Comparison of ENCODE assay signal across 25 cellular contexts in genomic region chr22:46659791-46660186, GRCh38. TPM values are rescaled to one million over a fixed set of nuclear protein-coding genes. Genes with fewer than 3 reads are reported as not detected.
DNase-seq lines count a peak whose midpoint lies in the region; ATAC-seq, FAIRE-seq and TF ChIP-seq lines count a peak whose summit lies in the region.
"Had no signal": no experiment of that assay in that cellular context is flagged by ENCODE, and none has a peak within 500 bp of the region (broad histone marks: within the 10 kb centered on the region; RNA-seq: fewer than 3 reads in every experiment).

No MANE protein-coding gene starts in this region.

- no peak for TF ChIP-seq POLR2A in HepG2 (IDR thresholded peaks at IDR 0.05; ENCODE audit: insufficient read depth in 1 of 2, low read depth in 2 of 2, low read length in 2 of 2)

- peak overlapping the region in 2 of 11 experiments; percentile 29; a peak in 1 of 22 replicates for H3K9ac ChIP-seq in BLaER1 treated with 17β-estradiol and CSF1 and Interleukin-3, amounts not matched to agents 10 nM and 100 nM
- no peak overlapping the region for H3K9ac ChIP-seq in HepG2 (ENCODE audit: insufficient read depth, low read depth, low read length)

- no TSS peak for BruUV-seq in HepG2 (replicated peaks; lab: Mats Ljungman, UMichigan)

- FAIRE-seq in HepG2 (lab: Jason Lieb, UNC), result no peak
- no peak for FAIRE-seq in urothelium cell line (lab: Jason Lieb, UNC)
- FAIRE-seq: frontal cortex, pancreas had no signal

- intact Hi-C loops in HepG2 (cut with micrococcal nuclease; ENCODE audit: unreplicated experiment), result no loop called here

- no peaks in the 10 kb centered on the region for H3K79me2 ChIP-seq in HepG2 (ENCODE audit: insufficient read depth, low read length)

- H3K4me2 ChIP-seq in BLaER1 treated with 17β-estradiol and CSF1 and Interleukin-3, amounts not matched to agents 10 nM and 100 nM, result peak overlapping the region in 9 of 11 experiments; percentile 26 to 65 (median 46); a peak in 15 of 22 replicates
- no peak overlapping the region for H3K4me2 ChIP-seq in HepG2 (ENCODE audit: low read depth, low read length)

- 94% methylated on average over 9 of the region's 12 CpGs for WGBS in HepG2 (ENCODE audit: low lambda C conversion rate)

- H3K27me3 ChIP-seq in BLaER1 treated with 17β-estradiol and CSF1 and Interleukin-3, amounts not matched to agents 10 nM and 100 nM, result no peaks in the 10 kb centered on the region
- H3K27me3 ChIP-seq in HepG2 (ENCODE audit: control insufficient read depth in 1 of 2, insufficient read depth in 2 of 2, low read length in 2 of 2) (no peaks in the 10 kb centered on the region; a peak in 1 of 5 replicates), WERI-Rb-1 (ENCODE audit: insufficient read depth, low read depth, severe bottlenecking) (no peaks in the 10 kb centered on the region)
- H3K27me3 ChIP-seq: esophagus muscularis mucosa, pancreas, upper lobe of right lung had no signal

- POLR2A ChIA-PET in HepG2 (lab: Yijun Ruan, JAX), result no interaction called here

- TF ChIP-seq CTCF in VCaP (conservative IDR thresholded peaks at IDR 0.05) (no peak), HepG2 (CRISPR knock-in tag; IDR thresholded peaks at IDR 0.05) (no peak), WERI-Rb-1 (IDR thresholded peaks at IDR 0.05; ENCODE audit: low read depth, low read length) (no peak)

- CTCF ChIA-PET in HepG2 (lab: Yijun Ruan, JAX; ENCODE audit: low intra/inter-chr PET ratio, low total read pairs), result no interaction called here

- peaks cover 79 to 99% (median 91%) of the 10 kb centered on the region in 11 experiments for H4K20me1 ChIP-seq in BLaER1 treated with 17β-estradiol and CSF1 and Interleukin-3, amounts not matched to agents 10 nM and 100 nM
- H4K20me1 ChIP-seq in HepG2 (ENCODE audit: insufficient read depth, low read length), result no peaks in the 10 kb centered on the region; the same call in 1 of the 2 replicates

- TF ChIP-seq RAD21 in HepG2 (CRISPR knock-in tag; IDR thresholded peaks at IDR 0.05), result no peak

- H3K9me3 ChIP-seq in BLaER1 treated with 17β-estradiol and CSF1 and Interleukin-3, amounts not matched to agents 10 nM and 100 nM (replicated peaks in 1 of 11), result no peaks in the 10 kb centered on the region
- H3K9me3 ChIP-seq in HepG2 (ENCODE audit: low read length) (no peaks in the 10 kb centered on the region), WERI-Rb-1 (ENCODE audit: severe bottlenecking) (no peaks in the 10 kb centered on the region)
- H3K9me3 ChIP-seq: Caco-2, esophagus muscularis mucosa, HAP-1, pancreas, upper lobe of right lung had no signal

- H3K36me3 ChIP-seq in BLaER1 treated with 17β-estradiol and CSF1 and Interleukin-3, amounts not matched to agents 10 nM and 100 nM, result peaks cover 8 to 64% (median 36%) of the 10 kb centered on the region in 11 experiments
- H3K36me3 ChIP-seq in HepG2 (replicated peaks in 1 of 2; ENCODE audit: control insufficient read depth in 1 of 2, insufficient read depth in 2 of 2, low read length in 2 of 2) (peaks cover 1 to 2% of the 10 kb centered on the region in 2 experiments; a peak in 2 of 5 replicates), WERI-Rb-1 (no peaks in the 10 kb centered on the region)
- H3K36me3 ChIP-seq: HAP-1 had no signal

- H3K4me1 ChIP-seq in BLaER1 treated with 17β-estradiol and CSF1 and Interleukin-3, amounts not matched to agents 10 nM and 100 nM, result peaks cover 26 to 90% (median 79%) of the 10 kb centered on the region in 10 experiments
- H3K4me1 ChIP-seq in HepG2 (ENCODE audit: insufficient read depth, low read length), result peaks cover 38% of the 10 kb centered on the region
- H3K4me1 ChIP-seq: Caco-2, HAP-1, upper lobe of right lung had no signal

- H3K27ac ChIP-seq in BLaER1 treated with 17β-estradiol and CSF1 and Interleukin-3, amounts not matched to agents 10 nM and 100 nM, result no peak overlapping the region
- H3K27ac ChIP-seq in VCaP, result peak overlapping the region; percentile 61; the same call in 1 of the 2 replicates
- peak overlapping the region; percentile 37 for H3K27ac ChIP-seq in HepG2 (ENCODE audit: extremely low read length, insufficient read depth, low read length)
- H3K27ac ChIP-seq in WERI-Rb-1, result no peak overlapping the region
- H3K27ac ChIP-seq: esophagus muscularis mucosa, upper lobe of right lung had no signal

- in situ Hi-C loops in HepG2 (cut with HindIII; ENCODE audit: extremely low pct_ligation_motif_present, low pct_unique_long_range_greater_than_20kb), result loop anchor here (25.0 kb wide), 1 partner anchor 97 kb away; no protein-coding TSS in a partner anchor

- TF ChIP-seq EP300 in HepG2 (IDR thresholded peaks at IDR 0.05; ENCODE audit: low read depth in 2 of 2, low read length in 2 of 2), result no peak
- TF ChIP-seq EP300 in HepG2 (CRISPR knock-in tag; IDR thresholded peaks at IDR 0.05; ENCODE audit: borderline replicate concordance), result no peak

- no peak overlapping the region for H3K4me3 ChIP-seq in BLaER1 treated with 17β-estradiol and CSF1 and Interleukin-3, amounts not matched to agents 10 nM and 100 nM
- H3K4me3 ChIP-seq in HepG2 (replicated peaks in 1 of 3; ENCODE audit: insufficient read depth in 1 of 3, low read depth in 2 of 3, low read length in 3 of 3) (no peak overlapping the region; a peak in 1 of 6 replicates), WERI-Rb-1 (ENCODE audit: low read depth, low read length) (no peak overlapping the region)
- H3K4me3 ChIP-seq: esophagus muscularis mucosa, HAP-1, pancreas, upper lobe of right lung had no signal

- H2AFZ ChIP-seq in HepG2 (ENCODE audit: low read length), result no peak overlapping the region

- DNase-seq in NCI-H2171 treated with DMSO at 0.1 percent for 48 hours (lab: John Stamatoyannopoulos, UW), result peak; percentile 28
- DNase-seq in NCI-H2171 (lab: John Stamatoyannopoulos, UW), result no peak
- DNase-seq in HepG2 (ENCODE audit: low spot score), result no peak
- DNase-seq in NCI-H1105 (lab: John Stamatoyannopoulos, UW), result no peak
- no peak for DNase-seq in WERI-Rb-1
- DNase-seq in urothelium cell line (ENCODE audit: low spot score), result no peak
- DNase-seq: activated CD8-positive, alpha-beta memory T cell treated with anti-CD3 and anti-CD28 coated beads, Interleukin-2, amount 50 U/mL, for 4 hours; activated gamma-delta T cell treated with Interleukin-2 at 50 U/mL for 16 hours; Caco-2; DMS79 treated with DMSO at 0.1 percent for 48 hours; endodermal cell; hippocampal formation; immature natural killer cell; midbrain; NCI-H187; NCI-H226; NCI-H774; upper lobe of right lung had no signal

- no peak for ATAC-seq in HepG2
- ATAC-seq: sciatic nerve had no signal

TF ChIP-seq in HepG2, 621 proteins besides CTCF, POLR2A, EP300 and RAD21:
- no peak for TF ChIP-seq MEIS1 (CRISPR knock-in tag; IDR thresholded peaks at IDR 0.05; ENCODE audit: borderline replicate concordance)
- no peak for TF ChIP-seq TFDP2 (CRISPR knock-in tag; IDR thresholded peaks at IDR 0.05)
- no peak for TF ChIP-seq CENPX (CRISPR knock-in tag; IDR thresholded peaks at IDR 0.05)
- TF ChIP-seq RORA (CRISPR knock-in tag; IDR thresholded peaks at IDR 0.05), result no peak
- TF ChIP-seq ZUFSP (CRISPR knock-in tag; IDR thresholded peaks at IDR 0.05; ENCODE audit: borderline replicate concordance), result no peak
- no peak for TF ChIP-seq ZFP1 (CRISPR knock-in tag; IDR thresholded peaks at IDR 0.05)

RNA-seq across cellular contexts. Expression of gene GRAMD4, which starts 39.6 kb away (rescaled TPM):
- 12.9 and 15.7 TPM in 2 replicates for total RNA-seq in HepG2 (2016; rRNA removed; fragmentation: Illumina TruSeq; extraction: Trizol)
- 14.1 and 16.3 TPM in 2 replicates for total RNA-seq in HepG2 (2016; cell fraction: cytosol; rRNA removed; fragmentation: Illumina TruSeq; extraction: Trizol; ENCODE audit: low read depth)
- 6.4 and 16.5 TPM in 2 replicates for total RNA-seq in HepG2 (2016; cell fraction: insoluble cytoplasmic fraction; rRNA removed; fragmentation: Illumina TruSeq; extraction: Trizol)
- 12.4 and 12.8 TPM in 2 replicates for total RNA-seq in HepG2 (2016; cell fraction: membrane; rRNA removed; fragmentation: Illumina TruSeq; extraction: Trizol)
- total RNA-seq in HepG2 (2016; cell fraction: nucleus; rRNA removed; fragmentation: Illumina TruSeq; extraction: Trizol), result 23.1 and 33.6 TPM in 2 replicates
- 15.2 and 16.8 TPM in 2 replicates for polyA plus RNA-seq in HepG2 (2011; rRNA removed)
- polyA plus RNA-seq in HepG2 (2011; cell fraction: cytosol; rRNA removed), result 9.6 and 13.3 TPM in 2 replicates
- polyA plus RNA-seq in HepG2 (2011; cell fraction: nucleus; rRNA removed), result 31.6 and 32.7 TPM in 2 replicates
- 11.1 and 12.7 TPM in 2 replicates for polyA plus RNA-seq in HepG2 (2012)
- 2.2 and 2.8 TPM in 2 replicates for polyA plus RNA-seq in HepG2 (2016; cell fraction: cytosol; fragmentation: Illumina TruSeq; extraction: Trizol; ENCODE audit: low read depth)
- 5.3 and 6.3 TPM in 2 replicates for polyA plus RNA-seq in HepG2 (2016; cell fraction: insoluble cytoplasmic fraction; fragmentation: Illumina TruSeq; extraction: Trizol; ENCODE audit: low read depth)
- 4.4 and 6.1 TPM in 2 replicates for polyA plus RNA-seq in HepG2 (2016; cell fraction: membrane; fragmentation: Illumina TruSeq; extraction: Trizol; ENCODE audit: low read depth)
- 20.4 and 22.4 TPM in 2 replicates for polyA plus RNA-seq in HepG2 (2016; cell fraction: nucleus; fragmentation: Illumina TruSeq; extraction: Trizol; ENCODE audit: insufficient read depth, low read depth)
- polyA minus RNA-seq in HepG2 (2011; rRNA and poly(A)+ RNA removed; ENCODE audit: low replicate concordance), result 27.9 and 38.7 TPM in 2 replicates
- 10.0 and 13.9 TPM in 2 replicates for polyA minus RNA-seq in HepG2 (2011; cell fraction: cytosol; rRNA and poly(A)+ RNA removed)
- 18.5 and 30.2 TPM in 2 replicates for polyA minus RNA-seq in HepG2 (2011; cell fraction: nucleus; rRNA and poly(A)+ RNA removed)

Comparison
In these comparisons a context has a peak if more than half of its experiments do, and no peak if none do; other contexts are left out.
1. H3K27ac ChIP-seq: peak in VCaP (single experiment) and HepG2 (single experiment); none in BLaER1 treated with 17β-estradiol and CSF1 and Interleukin-3, amounts not matched to agents 10 nM and 100 nM (0 of 11) and WERI-Rb-1 (single experiment).